12 cellular contexts compared by ENCODE assay signal in the genomic region with DNA sequence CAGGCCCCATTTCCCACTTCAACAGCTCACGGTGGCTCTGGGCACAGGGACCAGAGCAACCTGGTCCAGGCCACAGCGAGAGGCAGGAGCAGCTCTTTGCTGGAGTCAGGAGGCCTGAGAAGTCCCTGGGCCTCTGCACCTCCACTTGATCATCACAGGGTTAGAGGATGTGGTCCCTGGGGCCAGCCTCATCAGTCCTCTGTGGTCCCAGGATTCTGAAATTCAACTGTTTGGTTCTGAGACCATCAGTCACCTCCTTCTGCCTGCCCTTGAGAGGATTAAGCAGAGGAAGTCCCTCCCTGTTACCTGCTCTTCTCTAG. TPM values are rescaled to one million over a fixed set of nuclear protein-coding genes. Genes with fewer than 3 reads are reported as not detected.
DNase-seq lines count a peak whose midpoint lies in the region; ATAC-seq, FAIRE-seq and TF ChIP-seq lines count a peak whose summit lies in the region.
"Had no signal": no experiment of that assay in that cellular context is flagged by ENCODE, and none has a peak within 500 bp of the region (broad histone marks: within the 10 kb centered on the region; RNA-seq: fewer than 3 reads in every experiment).

No MANE protein-coding gene starts in this region.

- peaks cover 4% of the 10 kb centered on the region; the same call in 1 of the 2 replicates for H3K9me3 Mint-ChIP-seq in HFFc6
- H3K9me3 Mint-ChIP-seq in WTC11: peaks cover 6% of the 10 kb centered on the region

- H3K27me3 Mint-ChIP-seq in HFFc6 (ENCODE audit: insufficient read depth) (no peaks in the 10 kb centered on the region; the same call in 1 of the 2 replicates), WTC11 (ENCODE audit: low read depth) (no peaks in the 10 kb centered on the region; the same call in none of the 2 replicates)

- POLR2A ChIA-PET in WTC11 (lab: Charles Lee): interaction anchor here (0.9 to 3.8 kb wide), 2 partner anchors 38 to 53 kb away, joined by 9 to 18 read pairs; no protein-coding TSS in a partner anchor

- CTCF ChIA-PET in WTC11 (lab: Charles Lee): interaction anchor here (1.0 to 4.0 kb wide), 8 partner anchors 25 to 409 kb away, joined by 3 to 19 read pairs (median 4); no protein-coding TSS in a partner anchor

- H3K9me3 ChIP-seq in left lung: no peaks in the 10 kb centered on the region
- peaks cover 0 to 8% (median 5%) of the 10 kb centered on the region in 4 donors for H3K9me3 ChIP-seq in stomach

- TF ChIP-seq CTCF in HFFc6 (IDR thresholded peaks at IDR 0.05) (no peak), WTC11 (IDR thresholded peaks at IDR 0.05) (no peak), left lung (IDR thresholded peaks at IDR 0.05) (no peak), stomach (IDR thresholded peaks at IDR 0.05) (no peak), GM20000 (IDR thresholded peaks at IDR 0.05; ENCODE audit: extremely low read depth, missing control alignments) (no peak)

- no peaks in the 10 kb centered on the region for H3K27me3 ChIP-seq in left lung
- no peaks in the 10 kb centered on the region for H3K27me3 ChIP-seq in stomach

- DNase-seq in HFFc6: no peak
- no peak for DNase-seq in WTC11 (ENCODE audit: low spot score)
- no peak for DNase-seq in left lung
- DNase-seq in stomach: no peak
- no peak for DNase-seq in GM20000 (ENCODE audit: low spot score)
- no peak for DNase-seq in GM19239 (ENCODE audit: insufficient read length, low spot score)
- DNase-seq: DMS79 treated with DMSO at 0.1 percent for 48 hours; NCI-H1694 treated with DMSO at 0.1 percent for 48 hours; stimulated activated naive CD4-positive, alpha-beta T cell treated with Interleukin-2 at 50 U/mL for 16 hours had no signal

- no peak for TF ChIP-seq POLR2A in stomach (IDR thresholded peaks at IDR 0.05)

- H3K4me3 ChIP-seq in left lung (no peak overlapping the region), stomach (no peak overlapping the region)

- H3K4me1 Mint-ChIP-seq in HFFc6 (ENCODE audit: low read depth) (peaks cover 67% of the 10 kb centered on the region), WTC11 (peaks cover 81% of the 10 kb centered on the region)

- no peaks in the 10 kb centered on the region for H3K36me3 ChIP-seq in left lung
- H3K36me3 ChIP-seq in stomach: no peaks in the 10 kb centered on the region

- H3K27ac ChIP-seq in left lung (peak overlapping the region; percentile 7 to 87), stomach (peak overlapping the region; percentile 5 to 85 (median 71))

- FAIRE-seq in GM19239 (lab: Jason Lieb, UNC): no peak
- FAIRE-seq: GM18507 had no signal

- 83 to 94% (median 89%) methylated on average over 2 of the region's 2 CpGs; no CpG with 5 or more reads in 1 of the 5 donors for WGBS in stomach, 5 donors

- no peaks in the 10 kb centered on the region; the same call in 1 of the 2 replicates for H3K36me3 Mint-ChIP-seq in HFFc6 (ENCODE audit: low read depth)
- H3K36me3 Mint-ChIP-seq in WTC11: no peaks in the 10 kb centered on the region; the same call in 1 of the 2 replicates

- H3K4me1 ChIP-seq in left lung (peaks cover 27 to 60% of the 10 kb centered on the region in 2 donors), stomach (peaks cover 38 to 53% (median 41%) of the 10 kb centered on the region in 4 donors)

- no peak for ATAC-seq in WTC11
- ATAC-seq in left lung: no peak
- ATAC-seq in HG02938 (IDR thresholded peaks at IDR 0.05; ENCODE audit: unreplicated experiment): no peak

- no peak overlapping the region for H3K4me3 Mint-ChIP-seq in HFFc6
- H3K4me3 Mint-ChIP-seq in WTC11: no peak overlapping the region
- H3K4me3 Mint-ChIP-seq: dendritic cell treated with granulocyte-macrophage colony-stimulating factor and Interleukin-4, amounts not matched to agents 40 ng/mL and 50 ng/mL, for 4 days had no signal

- H3K27ac Mint-ChIP-seq in HFFc6: peak overlapping the region; percentile 65
- peak overlapping the region; percentile 86 for H3K27ac Mint-ChIP-seq in WTC11
- H3K27ac Mint-ChIP-seq: dendritic cell treated with granulocyte-macrophage colony-stimulating factor and Interleukin-4, amounts not matched to agents 40 ng/mL and 50 ng/mL, for 4 days had no signal

- no peak for TF ChIP-seq EP300 in stomach (IDR thresholded peaks at IDR 0.05)

- intact Hi-C loops in left lung (cut with DNase I): loop anchor here in 1 of 2 donors (10.0 kb wide), 1 partner anchor 137 kb away; a partner anchor contains a TSS
- intact Hi-C loops in stomach (cut with DNase I; ENCODE audit: low total_unique reads): no loop called here

TF ChIP-seq in WTC11, 78 proteins besides CTCF, POLR2A, EP300 and RAD21:
- TF ChIP-seq EMX1 (CRISPR knock-in tag; IDR thresholded peaks at IDR 0.05) (no peak), IRF2 (CRISPR knock-in tag; IDR thresholded peaks at IDR 0.05; ENCODE audit: borderline replicate concordance, low read depth) (no peak), FOXK1 (CRISPR knock-in tag; IDR thresholded peaks at IDR 0.05) (no peak)

RNA-seq across cellular contexts. Expression of a gene that starts 24.9 kb away (rescaled TPM):
- total RNA-seq in HFFc6 (2021; fragmentation: NEBNext Ultra II Directional; extraction: Animal tissue kit (Norgen Biotek cat#: 25700)): 1 to 10 TPM; 6.2 to 7.2 (median 6.8) TPM
- 10.6 to 11.1 TPM (median 10.6 TPM) in 3 replicates for total RNA-seq in WTC11 (2021)
- 10 to 100 TPM; 17.1 to 17.7 TPM for total RNA-seq in left lung
- total RNA-seq in stomach: 10 to 100 TPM; 10.1 to 84.6 (median 29.6) TPM
- polyA plus RNA-seq in stomach: 10 to 100 TPM; 28.6 to 46.3 (median 29.8) TPM
